Comparison of ENCODE assay signal across 1 cellular context in genomic region chr16:70693231-70693671, GRCh38.
TF ChIP-seq lines count a peak whose summit lies in the region.

No MANE protein-coding gene starts in this region.

TF ChIP-seq in GM23338, 12 proteins besides CTCF, POLR2A, EP300 and RAD21 (continued from another document):
- TF ChIP-seq, protein P1, sequence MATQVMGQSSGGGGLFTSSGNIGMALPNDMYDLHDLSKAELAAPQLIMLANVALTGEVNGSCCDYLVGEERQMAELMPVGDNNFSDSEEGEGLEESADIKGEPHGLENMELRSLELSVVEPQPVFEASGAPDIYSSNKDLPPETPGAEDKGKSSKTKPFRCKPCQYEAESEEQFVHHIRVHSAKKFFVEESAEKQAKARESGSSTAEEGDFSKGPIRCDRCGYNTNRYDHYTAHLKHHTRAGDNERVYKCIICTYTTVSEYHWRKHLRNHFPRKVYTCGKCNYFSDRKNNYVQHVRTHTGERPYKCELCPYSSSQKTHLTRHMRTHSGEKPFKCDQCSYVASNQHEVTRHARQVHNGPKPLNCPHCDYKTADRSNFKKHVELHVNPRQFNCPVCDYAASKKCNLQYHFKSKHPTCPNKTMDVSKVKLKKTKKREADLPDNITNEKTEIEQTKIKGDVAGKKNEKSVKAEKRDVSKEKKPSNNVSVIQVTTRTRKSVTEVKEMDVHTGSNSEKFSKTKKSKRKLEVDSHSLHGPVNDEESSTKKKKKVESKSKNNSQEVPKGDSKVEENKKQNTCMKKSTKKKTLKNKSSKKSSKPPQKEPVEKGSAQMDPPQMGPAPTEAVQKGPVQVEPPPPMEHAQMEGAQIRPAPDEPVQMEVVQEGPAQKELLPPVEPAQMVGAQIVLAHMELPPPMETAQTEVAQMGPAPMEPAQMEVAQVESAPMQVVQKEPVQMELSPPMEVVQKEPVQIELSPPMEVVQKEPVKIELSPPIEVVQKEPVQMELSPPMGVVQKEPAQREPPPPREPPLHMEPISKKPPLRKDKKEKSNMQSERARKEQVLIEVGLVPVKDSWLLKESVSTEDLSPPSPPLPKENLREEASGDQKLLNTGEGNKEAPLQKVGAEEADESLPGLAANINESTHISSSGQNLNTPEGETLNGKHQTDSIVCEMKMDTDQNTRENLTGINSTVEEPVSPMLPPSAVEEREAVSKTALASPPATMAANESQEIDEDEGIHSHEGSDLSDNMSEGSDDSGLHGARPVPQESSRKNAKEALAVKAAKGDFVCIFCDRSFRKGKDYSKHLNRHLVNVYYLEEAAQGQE (IDR thresholded peaks at IDR 0.05; ENCODE audit: unreplicated experiment): no peak
- no peak for TF ChIP-seq ZNF462 (CRISPR knock-in tag; IDR thresholded peaks at IDR 0.05)
- no peak for TF ChIP-seq STAT1 (IDR thresholded peaks at IDR 0.05; ENCODE audit: unreplicated experiment)
